ENCODE assay signal across 1 cellular context in genomic region chr13:30898721-30899188, GRCh38.
TF ChIP-seq lines count a peak whose summit lies in the region.

No MANE protein-coding gene starts in this region.

TF ChIP-seq in H1, 55 proteins besides CTCF, POLR2A, EP300 and RAD21 (continued from another document):
- TF ChIP-seq KDM1A (IDR thresholded peaks at IDR 0.05; ENCODE audit: borderline replicate concordance, low read length) = no peak
